In the genomic region with DNA sequence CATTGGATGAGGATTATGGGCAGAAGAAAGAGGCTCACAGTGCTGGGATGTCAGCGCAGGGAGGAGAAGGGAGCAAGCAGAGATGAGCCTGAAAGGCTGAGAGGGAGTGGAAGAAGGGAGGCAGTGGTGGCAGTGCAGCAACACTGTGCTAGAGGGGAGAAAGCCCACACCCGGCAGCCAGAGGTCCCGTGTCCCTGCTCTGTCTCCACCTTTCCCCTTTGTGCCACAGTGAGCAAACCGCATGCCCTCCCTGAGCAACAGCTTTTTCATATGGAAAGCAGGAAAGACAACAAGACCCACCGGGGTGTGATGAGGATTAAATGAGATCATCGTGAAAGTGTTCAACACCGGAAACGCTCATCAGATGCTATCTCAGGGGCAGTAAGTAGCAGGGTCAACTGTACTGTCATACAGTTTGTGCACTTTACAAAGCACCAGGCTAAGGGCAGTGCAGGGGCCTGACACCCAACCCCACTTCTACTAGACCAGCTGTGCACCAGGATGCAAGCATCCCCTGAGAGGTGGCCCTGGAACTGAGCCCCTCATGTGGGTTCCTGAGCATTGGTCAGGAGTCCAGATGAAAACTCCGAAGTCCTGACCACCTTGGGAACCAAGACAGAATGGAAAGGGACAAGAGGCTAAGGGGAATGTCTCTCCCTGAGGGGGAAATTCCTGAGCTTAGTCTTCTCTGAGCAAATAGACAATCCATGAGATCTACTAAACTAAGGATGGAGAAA, we compare ENCODE assay signal across 8 cellular contexts. TPM values are rescaled to one million over a fixed set of nuclear protein-coding genes. Genes with fewer than 3 reads are reported as not detected.
A peak's percentile ranks its signal among the peaks of the same experiment; 100 is the strongest.
DNase-seq lines count a peak whose midpoint lies in the region; ATAC-seq and TF ChIP-seq lines count a peak whose summit lies in the region.

No MANE protein-coding gene starts in this region.

- peaks cover 20% of the 10 kb centered on the region for H3K4me1 Mint-ChIP-seq in endothelial cell (ENCODE audit: unreplicated experiment)

- H3K9me3 ChIP-seq in Panc1 (ENCODE audit: control insufficient read depth, insufficient read depth, low read depth, low read length): no peaks in the 10 kb centered on the region

- POLR2A ChIA-PET in Panc1 (lab: Charles Lee): interaction anchor here (0.5 kb wide), 1 partner anchor 88 kb away, joined by 5 read pairs; no protein-coding TSS in a partner anchor

- ATAC-seq in Panc1: peak; percentile 50
- ATAC-seq in sciatic nerve: peak; percentile 66
- ATAC-seq in GM21390 (IDR thresholded peaks at IDR 0.05; ENCODE audit: unreplicated experiment): no peak
- no peak for ATAC-seq in HG03108 (IDR thresholded peaks at IDR 0.05; ENCODE audit: unreplicated experiment)

- H3K4me3 ChIP-seq in Panc1 (ENCODE audit: low read depth in 2 of 2, low read length in 2 of 2) (no peak overlapping the region), fibroblast of villous mesenchyme (ENCODE audit: low read depth, low read length) (no peak overlapping the region)

- H3K4me1 ChIP-seq in Panc1 (ENCODE audit: control insufficient read depth, insufficient read depth, low read length): no peaks in the 10 kb centered on the region

- no peaks in the 10 kb centered on the region for H3K36me3 Mint-ChIP-seq in endothelial cell (ENCODE audit: low read depth, unreplicated experiment)

- no peak overlapping the region for H3K27ac ChIP-seq in Panc1 (ENCODE audit: low read length)

- H3K9me3 Mint-ChIP-seq in endothelial cell (ENCODE audit: unreplicated experiment): no peaks in the 10 kb centered on the region

- no peaks in the 10 kb centered on the region for H3K36me3 ChIP-seq in Panc1 (ENCODE audit: control insufficient read depth, insufficient read depth, low read length)

- peaks cover 8% of the 10 kb centered on the region for H3K27me3 Mint-ChIP-seq in endothelial cell (ENCODE audit: unreplicated experiment)

- intact Hi-C loops in Panc1 (cut with micrococcal nuclease; ENCODE audit: unreplicated experiment): loop anchor here (2.0 kb wide), 1 partner anchor 275 kb away; no protein-coding TSS in a partner anchor
- intact Hi-C loops in sciatic nerve (cut with DNase I): no loop called here

- in situ Hi-C loops in Panc1 (cut with HindIII; ENCODE audit: low pct_unique_long_range_greater_than_20kb, low sequenced_read_pairs): no loop called here

- DNase-seq in activated CD8-positive, alpha-beta memory T cell treated with anti-CD3 and anti-CD28 coated beads for 24 hours: peak; percentile 60
- no peak for DNase-seq in activated CD8-positive, alpha-beta memory T cell treated with anti-CD3 and anti-CD28 coated beads, Interleukin-2, amount 50 U/mL, for 4 hours
- DNase-seq in Panc1 (ENCODE audit: low read depth, low spot score) (no peak), fibroblast of villous mesenchyme (ENCODE audit: low read depth) (peak; percentile 37), sciatic nerve (ENCODE audit: low spot score) (peak; percentile 56), endothelial cell (ENCODE audit: low spot score) (no peak)

- CTCF ChIA-PET in Panc1 (lab: Charles Lee): interaction anchor here (1.0 to 1.5 kb wide), 5 partner anchors 18 to 183 kb away, joined by 3 to 8 read pairs (median 4); no protein-coding TSS in a partner anchor

- BruUV-seq in Panc1 (replicated peaks; lab: Mats Ljungman, UMichigan): no TSS peak

- no peak overlapping the region for H3K27ac Mint-ChIP-seq in endothelial cell (ENCODE audit: unreplicated experiment)

- H3K4me3 Mint-ChIP-seq in endothelial cell (ENCODE audit: unreplicated experiment): no peak overlapping the region

- H3K27me3 ChIP-seq in Panc1 (ENCODE audit: control insufficient read depth, insufficient read depth, low read length): no peaks in the 10 kb centered on the region

- TF ChIP-seq CTCF in Panc1 (IDR thresholded peaks at IDR 0.05): no peak
- no peak for TF ChIP-seq CTCF in fibroblast of villous mesenchyme (IDR thresholded peaks at IDR 0.05; ENCODE audit: insufficient read depth, low read depth, low read length)
- TF ChIP-seq CTCF in endothelial cell (IDR thresholded peaks at IDR 0.05; ENCODE audit: unreplicated experiment): no peak

RNA-seq across cellular contexts. Expression of a gene that starts 9.1 kb away (rescaled TPM):
- 0.18 TPM for total RNA-seq in Panc1 (2021; ENCODE audit: unreplicated experiment)
- 0.15 TPM for polyA plus RNA-seq in Panc1 (2012; ENCODE audit: insufficient read length)
- under 0.01 TPM in 1 of 2 replicates, not detected in the other for total RNA-seq in fibroblast of villous mesenchyme
- not detected for total RNA-seq in sciatic nerve
- 1.2 TPM for total RNA-seq in endothelial cell (ENCODE audit: unreplicated experiment)

RNA-seq across cellular contexts. Expression of a gene that starts 24.4 kb away (rescaled TPM):
- total RNA-seq in Panc1 (2021; ENCODE audit: unreplicated experiment) (0.10 TPM), fibroblast of villous mesenchyme (not detected in 2 replicates), sciatic nerve (7.1 TPM), endothelial cell (ENCODE audit: unreplicated experiment) (79.8 TPM)
- 0.08 TPM for polyA plus RNA-seq in Panc1 (2012; ENCODE audit: insufficient read length)

RNA-seq across cellular contexts. Expression of a gene that starts 32.8 kb away (rescaled TPM):
- total RNA-seq in Panc1 (2021; ENCODE audit: unreplicated experiment) (93.7 TPM), fibroblast of villous mesenchyme (109 and 165 TPM in 2 replicates), sciatic nerve (64.7 TPM), endothelial cell (ENCODE audit: unreplicated experiment) (115 TPM)
- polyA plus RNA-seq in Panc1 (2012; ENCODE audit: insufficient read length): 81.3 TPM

RNA-seq across cellular contexts. Expression of a gene that starts 32.9 kb away (rescaled TPM):
- total RNA-seq in Panc1 (2021; ENCODE audit: unreplicated experiment): 118 TPM
- polyA plus RNA-seq in Panc1 (2012; ENCODE audit: insufficient read length): 96.0 TPM
- total RNA-seq in fibroblast of villous mesenchyme: 295 and 322 TPM in 2 replicates
- 147 TPM for total RNA-seq in sciatic nerve
- 178 TPM for total RNA-seq in endothelial cell (ENCODE audit: unreplicated experiment)

Comparison
In these comparisons a context has a peak if more than half of its experiments do, and no peak if none do; other contexts are left out.
1. DNase-seq: peak in activated CD8-positive, alpha-beta memory T cell treated with anti-CD3 and anti-CD28 coated beads for 24 hours (single experiment), fibroblast of villous mesenchyme (single experiment) and sciatic nerve (single experiment); none in activated CD8-positive, alpha-beta memory T cell treated with anti-CD3 and anti-CD28 coated beads, Interleukin-2, amount 50 U/mL, for 4 hours (single experiment), Panc1 (single experiment) and endothelial cell (single experiment).
2. ATAC-seq: peak in Panc1 (single experiment) and sciatic nerve (single experiment); none in GM21390 (single experiment) and HG03108 (single experiment).